26 cellular contexts compared by ENCODE assay signal in the genomic region with DNA sequence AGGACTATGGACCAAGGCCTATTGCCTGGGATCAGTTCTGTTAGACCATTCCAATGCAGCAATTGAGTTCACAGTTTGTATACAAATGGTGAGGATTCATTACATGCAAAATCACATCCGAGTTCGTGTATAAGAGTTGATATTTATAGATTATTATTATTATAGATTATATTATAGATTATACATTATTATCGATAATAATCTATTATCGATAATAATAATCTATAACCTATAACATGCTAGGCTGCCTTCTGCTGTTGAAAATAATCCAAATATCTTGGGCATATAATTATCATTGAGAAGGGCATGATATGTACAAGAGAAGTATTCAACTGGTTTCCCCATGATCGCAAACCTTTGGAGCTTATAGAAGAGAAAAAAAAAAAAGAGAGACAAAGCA.
"Had no signal": no experiment of that assay in that cellular context is flagged by ENCODE, and none has a peak within 500 bp of the region (broad histone marks: within the 10 kb centered on the region; RNA-seq: fewer than 3 reads in every experiment).

No MANE protein-coding gene starts in this region.

- DNase-seq: stimulated activated CD4-positive, alpha-beta T cell treated with anti-CD3 and anti-CD28 coated beads, Interleukin-2, amount 100 ng/mL, for 48 hours; stimulated activated CD4-positive, alpha-beta T cell treated with anti-CD3 and anti-CD28 coated beads, Interleukin-4, amount 100 ng/mL, for 1 hour; stimulated activated CD4-positive, alpha-beta T cell treated with anti-CD3 and anti-CD28 coated beads, Interleukin-4, amount 100 ng/mL, for 24 hours; stimulated activated CD4-positive, alpha-beta T cell treated with anti-CD3 and anti-CD28 coated beads, Interleukin-4, amount 100 ng/mL, for 4 hours; stimulated activated CD8-positive, alpha-beta memory T cell treated with anti-CD3 and anti-CD28 coated beads, Interleukin-4, amount 100 ng/mL, for 48 hours; stimulated activated naive B cell treated with anti-CD40 and anti-IgM and Interleukin-4, amounts not matched to agents 10 μg/mL and 1 μg/mL and 100 μg/mL, for 72 hours; stimulated activated naive CD4-positive, alpha-beta T cell; stimulated activated naive CD4-positive, alpha-beta T cell treated with Interleukin-2 at 50 U/mL for 16 hours; stimulated activated naive CD8-positive, alpha-beta T cell treated with anti-CD3 and anti-CD28 coated beads, Interleukin-15, amount 100 ng/mL, for 72 hours; stimulated activated naive CD8-positive, alpha-beta T cell treated with anti-CD3 and anti-CD28 coated beads, Interleukin-15, Interleukin-2, amounts not matched to agents 100 U/mL and 50 U/mL, for 24 hours; stomach; testis; thyroid gland; tibial artery; transverse colon; trophoblast cell; upper lobe of left lung; upper lobe of right lung; uterus had no signal

- H3K9me3 ChIP-seq: stomach, suprapubic skin, testis, thoracic aorta, thyroid gland, tibial artery, tibial nerve, transverse colon, upper lobe of left lung, upper lobe of right lung, uterus, vagina had no signal

- H3K27ac ChIP-seq: stomach, suprapubic skin, testis, thoracic aorta, thyroid gland, tibial artery, tibial nerve, transverse colon, upper lobe of left lung, upper lobe of right lung, uterus, vagina had no signal

- H3K36me3 ChIP-seq: stomach, suprapubic skin, thoracic aorta, thyroid gland, tibial artery, tibial nerve, transverse colon, upper lobe of left lung, upper lobe of right lung, uterus, vagina had no signal

- ATAC-seq: stimulated activated effector memory CD8-positive, alpha-beta T cell treated with anti-CD3 and anti-CD28 coated beads, Interleukin-12 subunit alpha, Interleukin-12 subunit beta, amount 100 ng/mL, for 72 hours; stimulated activated memory B cell treated with anti-CD40 and anti-IgM and Interleukin-4, amounts not matched to agents 10 μg/mL and 1 μg/mL and 100 μg/mL, for 72 hours; stimulated activated naive B cell treated with anti-CD40 and anti-IgM and Interleukin-4, amounts not matched to agents 10 μg/mL and 1 μg/mL and 100 μg/mL, for 72 hours; stimulated activated naive CD8-positive, alpha-beta T cell treated with anti-CD3 and anti-CD28 coated beads, Interleukin-15, amount 100 ng/mL, for 72 hours; stimulated activated naive CD8-positive, alpha-beta T cell treated with anti-CD3 and anti-CD28 coated beads, Interleukin-15, Interleukin-2, amounts not matched to agents 100 U/mL and 50 U/mL, for 24 hours; upper lobe of right lung had no signal

- H3K4me3 ChIP-seq: stomach, suprapubic skin, testis, thoracic aorta, thyroid gland, tibial artery, tibial nerve, transverse colon, upper lobe of left lung, upper lobe of right lung, uterus, vagina had no signal

- H3K4me1 ChIP-seq: stomach, suprapubic skin, testis, thyroid gland, tibial artery, tibial nerve, upper lobe of left lung, upper lobe of right lung, uterus, vagina had no signal

- FAIRE-seq: urothelium cell line had no signal

- H3K27me3 ChIP-seq: testis, thyroid gland, tibial artery, tibial nerve, transverse colon, upper lobe of left lung, upper lobe of right lung, vagina had no signal
